Comparison of ENCODE assay signal across 8 cellular contexts in genomic region chr11:16945671-16946469, GRCh38.
A peak's percentile ranks its signal among the peaks of the same experiment; 100 is the strongest.
DNase-seq lines count a peak whose midpoint lies in the region; ATAC-seq, FAIRE-seq and TF ChIP-seq lines count a peak whose summit lies in the region.

No MANE protein-coding gene starts in this region.

- TF ChIP-seq CTCF in pancreas (IDR thresholded peaks at IDR 0.05), result peak; percentile 32 to 63 (median 59)

- H3K9me3 ChIP-seq in pancreas, result no peaks in the 10 kb centered on the region

- no peak overlapping the region for H3K4me3 Mint-ChIP-seq in activated T-cell treated with anti-CD3 and anti-CD28 coated beads, Interleukin-2, amount 50 U/mL, for 4 hours

- FAIRE-seq in GM19239 (lab: Jason Lieb, UNC), result peak; percentile 93
- FAIRE-seq in pancreas (lab: Jason Lieb, UNC), result no peak

- H3K36me3 ChIP-seq in pancreas, result no peaks in the 10 kb centered on the region

- no peaks in the 10 kb centered on the region for H3K27me3 ChIP-seq in pancreas

- WGBS in pancreas, 2 donors, result 37 to 38% methylated on average over 9 of the region's 9 CpGs

- H3K27ac ChIP-seq in pancreas, result no peak overlapping the region

- DNase-seq in DMS114 treated with DMSO at 0.1 percent for 48 hours (lab: John Stamatoyannopoulos, UW; ENCODE audit: unreplicated experiment) (peak; percentile 28), GM19239 (ENCODE audit: insufficient read length, low spot score) (peak; percentile 53), NCI-H345 treated with DMSO at 0.1 percent for 48 hours (lab: John Stamatoyannopoulos, UW; ENCODE audit: unreplicated experiment) (peak; percentile 36), glomerular visceral epithelial cell (ENCODE audit: extremely low spot score) (peak; percentile 75), pancreas (peak; percentile 56 to 85 (median 70)), cerebellar nuclear complex (lab: John Stamatoyannopoulos, UW) (no peak)
- DNase-seq in activated T-cell treated with anti-CD3 and anti-CD28 coated beads, Interleukin-2, amount 50 U/mL, for 4 hours, result no peak

- no peak overlapping the region for H3K4me3 ChIP-seq in pancreas

- intact Hi-C loops in pancreas (cut with DNase I), result loop anchor here (5.0 to 10.0 kb wide), 3 partner anchors 116 to 121 kb away; no protein-coding TSS in a partner anchor

- peaks cover 3% of the 10 kb centered on the region for H3K4me1 Mint-ChIP-seq in activated T-cell treated with anti-CD3 and anti-CD28 coated beads, Interleukin-2, amount 50 U/mL, for 4 hours (ENCODE audit: low read depth)

- H3K9me3 Mint-ChIP-seq in activated T-cell treated with anti-CD3 and anti-CD28 coated beads, Interleukin-2, amount 50 U/mL, for 4 hours, result no peaks in the 10 kb centered on the region

- H3K27me3 Mint-ChIP-seq in activated T-cell treated with anti-CD3 and anti-CD28 coated beads, Interleukin-2, amount 50 U/mL, for 4 hours (ENCODE audit: low read depth), result no peaks in the 10 kb centered on the region

- ATAC-seq in HG03139 (IDR thresholded peaks at IDR 0.05; ENCODE audit: unreplicated experiment) (peak; percentile 76), pancreas (peak; percentile 96 to 99 (median 98))
- ATAC-seq in activated T-cell treated with anti-CD3 and anti-CD28 coated beads, Interleukin-2, amount 50 U/mL, for 4 hours, result peak; percentile 70 to 77

- H3K36me3 Mint-ChIP-seq in activated T-cell treated with anti-CD3 and anti-CD28 coated beads, Interleukin-2, amount 50 U/mL, for 4 hours (ENCODE audit: insufficient read depth), result no peaks in the 10 kb centered on the region

- H3K4me1 ChIP-seq in pancreas, result no peaks in the 10 kb centered on the region

Comparison
In these comparisons a context has a peak if more than half of its experiments do, and no peak if none do; other contexts are left out.
1. DNase-seq: peak in DMS114 treated with DMSO at 0.1 percent for 48 hours (single experiment), GM19239 (single experiment), NCI-H345 treated with DMSO at 0.1 percent for 48 hours (single experiment), glomerular visceral epithelial cell (single experiment) and pancreas (6 of 6); none in activated T-cell treated with anti-CD3 and anti-CD28 coated beads, Interleukin-2, amount 50 U/mL, for 4 hours (single experiment) and cerebellar nuclear complex (0 of 2).
2. Peak in every context shown above with its lines, with median percentiles within 50 percentile points of each other: ATAC-seq.